ENCODE assay signal across 17 cellular contexts in the genomic region with DNA sequence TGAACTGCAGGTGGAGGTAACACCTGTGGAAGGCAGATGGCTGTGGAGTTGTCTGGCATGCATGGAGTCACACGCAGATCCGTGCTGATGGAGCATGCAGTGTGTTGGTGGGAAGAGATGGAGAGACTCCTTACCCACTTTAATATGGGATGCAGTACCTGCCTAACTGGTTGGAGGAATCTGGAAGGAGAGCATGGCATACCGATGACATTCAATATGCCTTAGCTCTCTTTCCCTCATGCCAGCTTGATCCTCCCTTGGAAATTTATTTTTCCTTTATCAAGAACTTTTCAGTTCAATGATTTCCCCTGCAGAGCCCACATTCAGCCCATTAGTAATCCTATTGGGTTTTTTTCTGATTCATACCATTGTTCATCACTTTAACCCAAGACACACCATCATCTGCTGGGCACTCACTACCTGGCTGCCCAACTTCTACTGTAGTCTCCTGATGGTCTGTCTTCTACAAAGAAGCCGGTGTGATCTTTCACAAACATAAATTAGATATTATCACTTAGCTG.
"Had no signal": no experiment of that assay in that cellular context is flagged by ENCODE, and none has a peak within 500 bp of the region (broad histone marks: within the 10 kb centered on the region; RNA-seq: fewer than 3 reads in every experiment).

No MANE protein-coding gene starts in this region.

- H3K4me3 ChIP-seq: spleen, testis had no signal

- DNase-seq: activated CD4-positive, alpha-beta T cell treated with anti-CD3 and anti-CD28 coated beads, Interleukin-2, amount 10 ng/mL, durations not matched to agents 7 days and 5 days; activated CD8-positive, alpha-beta T cell treated with anti-CD3 and anti-CD28 coated beads, Interleukin-2, amount 10 ng/mL, durations not matched to agents 7 days and 5 days; activated naive CD4-positive, alpha-beta T cell treated with anti-CD3 and anti-CD28 coated beads, Interleukin-2, amount 10 ng/mL, durations not matched to agents 7 days and 5 days; activated naive CD8-positive, alpha-beta T cell treated with anti-CD3 and anti-CD28 coated beads, Interleukin-2, amount 50 U/mL, for 24 hours; activated T-cell treated with anti-CD3 and anti-CD28 coated beads, Interleukin-2, amount 50 U/mL, for 24 hours; anterior cingulate cortex; caudate nucleus; head of caudate nucleus; nucleus accumbens; retina; spleen; stimulated activated CD4-positive, alpha-beta T cell treated with anti-CD3 and anti-CD28 coated beads, Interleukin-4, amount 100 ng/mL, for 4 hours; testis had no signal

- H3K9me3 ChIP-seq: spleen, testis had no signal

- H3K9me3 Mint-ChIP-seq: activated CD4-positive, alpha-beta T cell treated with anti-CD3 and anti-CD28 coated beads, Interleukin-2, amount 10 ng/mL, durations not matched to agents 7 days and 5 days; activated naive CD4-positive, alpha-beta T cell treated with anti-CD3 and anti-CD28 coated beads, Interleukin-2, amount 10 ng/mL, durations not matched to agents 7 days and 5 days; activated naive CD8-positive, alpha-beta T cell treated with anti-CD3 and anti-CD28 coated beads, Interleukin-2, amount 50 U/mL, for 24 hours; activated T-cell treated with anti-CD3 and anti-CD28 coated beads, Interleukin-2, amount 50 U/mL, for 24 hours; brain; natural killer cell treated with Interleukin-12 subunit alpha and Interleukin-12 subunit beta and Interleukin-15 and Interleukin-18, amount 100 ng/mL, for 72 hours; stimulated activated memory B cell treated with anti-CD40 and anti-IgM and Interleukin-4, amounts not matched to agents 10 μg/mL and 1 μg/mL and 100 μg/mL, for 72 hours; type B pancreatic cell had no signal

- H3K27me3 ChIP-seq: spleen, testis had no signal

- H3K36me3 Mint-ChIP-seq: activated naive CD4-positive, alpha-beta T cell treated with anti-CD3 and anti-CD28 coated beads, Interleukin-2, amount 10 ng/mL, durations not matched to agents 7 days and 5 days; natural killer cell treated with Interleukin-12 subunit alpha and Interleukin-12 subunit beta and Interleukin-15 and Interleukin-18, amount 100 ng/mL, for 72 hours; stimulated activated memory B cell treated with anti-CD40 and anti-IgM and Interleukin-4, amounts not matched to agents 10 μg/mL and 1 μg/mL and 100 μg/mL, for 72 hours had no signal

- H3K36me3 ChIP-seq: spleen had no signal

- ATAC-seq: activated CD8-positive, alpha-beta T cell treated with anti-CD3 and anti-CD28 coated beads, Interleukin-2, amount 10 ng/mL, durations not matched to agents 7 days and 5 days; activated naive CD8-positive, alpha-beta T cell treated with anti-CD3 and anti-CD28 coated beads, Interleukin-2, amount 50 U/mL, for 24 hours; natural killer cell treated with Interleukin-12 subunit alpha and Interleukin-12 subunit beta and Interleukin-15 and Interleukin-18, amount 100 ng/mL, for 72 hours; stimulated activated memory B cell treated with anti-CD40 and anti-IgM and Interleukin-4, amounts not matched to agents 10 μg/mL and 1 μg/mL and 100 μg/mL, for 72 hours had no signal

- H3K27me3 Mint-ChIP-seq: activated T-cell treated with anti-CD3 and anti-CD28 coated beads, Interleukin-2, amount 50 U/mL, for 24 hours; brain; type B pancreatic cell had no signal

- H3K27ac ChIP-seq: spleen, testis had no signal

- H3K27ac Mint-ChIP-seq: activated CD4-positive, alpha-beta T cell treated with anti-CD3 and anti-CD28 coated beads, Interleukin-2, amount 10 ng/mL, durations not matched to agents 7 days and 5 days; activated CD8-positive, alpha-beta T cell treated with anti-CD3 and anti-CD28 coated beads, Interleukin-2, amount 10 ng/mL, durations not matched to agents 7 days and 5 days; activated naive CD4-positive, alpha-beta T cell treated with anti-CD3 and anti-CD28 coated beads, Interleukin-2, amount 10 ng/mL, durations not matched to agents 7 days and 5 days; activated naive CD8-positive, alpha-beta T cell treated with anti-CD3 and anti-CD28 coated beads, Interleukin-2, amount 50 U/mL, for 24 hours; activated T-cell treated with anti-CD3 and anti-CD28 coated beads, Interleukin-2, amount 50 U/mL, for 24 hours; brain; natural killer cell treated with Interleukin-12 subunit alpha and Interleukin-12 subunit beta and Interleukin-15 and Interleukin-18, amount 100 ng/mL, for 72 hours; stimulated activated memory B cell treated with anti-CD40 and anti-IgM and Interleukin-4, amounts not matched to agents 10 μg/mL and 1 μg/mL and 100 μg/mL, for 72 hours had no signal

- H3K4me3 Mint-ChIP-seq: activated CD4-positive, alpha-beta T cell treated with anti-CD3 and anti-CD28 coated beads, Interleukin-2, amount 10 ng/mL, durations not matched to agents 7 days and 5 days; activated CD8-positive, alpha-beta T cell treated with anti-CD3 and anti-CD28 coated beads, Interleukin-2, amount 10 ng/mL, durations not matched to agents 7 days and 5 days; activated naive CD4-positive, alpha-beta T cell treated with anti-CD3 and anti-CD28 coated beads, Interleukin-2, amount 10 ng/mL, durations not matched to agents 7 days and 5 days; activated naive CD8-positive, alpha-beta T cell treated with anti-CD3 and anti-CD28 coated beads, Interleukin-2, amount 50 U/mL, for 24 hours; activated T-cell treated with anti-CD3 and anti-CD28 coated beads, Interleukin-2, amount 50 U/mL, for 24 hours; brain; natural killer cell treated with Interleukin-12 subunit alpha and Interleukin-12 subunit beta and Interleukin-15 and Interleukin-18, amount 100 ng/mL, for 72 hours; stimulated activated memory B cell treated with anti-CD40 and anti-IgM and Interleukin-4, amounts not matched to agents 10 μg/mL and 1 μg/mL and 100 μg/mL, for 72 hours; type B pancreatic cell had no signal
